24 cellular contexts compared by ENCODE assay signal in genomic region chr20:52084727-52085126, GRCh38.
DNase-seq lines count a peak whose midpoint lies in the region; ATAC-seq, FAIRE-seq and TF ChIP-seq lines count a peak whose summit lies in the region.
"Had no signal": no experiment of that assay in that cellular context is flagged by ENCODE, and none has a peak within 500 bp of the region (broad histone marks: within the 10 kb centered on the region; RNA-seq: fewer than 3 reads in every experiment).

No MANE protein-coding gene starts in this region.

- no peak for TF ChIP-seq POLR2A in ovary (IDR thresholded peaks at IDR 0.05)

- intact Hi-C loops in kidney (cut with DNase I) (no loop called here), upper lobe of right lung (cut with DNase I) (loop anchor here (5.0 kb wide), 1 partner anchor 447 kb away; no protein-coding TSS in a partner anchor), ovary (cut with DNase I) (loop anchor here in 3 of 4 donors (5.0 to 10.0 kb wide), 5 partner anchors 280 to 710 kb away; partner anchors contain the start of gene SALL4 (in 1 of the 3))

- H3K9me3 ChIP-seq in RWPE2 (ENCODE audit: severe bottlenecking), result peaks cover 16% of the 10 kb centered on the region
- H3K9me3 ChIP-seq in kidney (ENCODE audit: control insufficient read depth in 1 of 2, low read length in 2 of 2), result peaks cover 0 to 11% of the 10 kb centered on the region in 2 donors
- peaks cover 4% of the 10 kb centered on the region for H3K9me3 ChIP-seq in upper lobe of right lung
- no peaks in the 10 kb centered on the region for H3K9me3 ChIP-seq in effector memory CD4-positive, alpha-beta T cell (ENCODE audit: control insufficient read depth, low read length)
- H3K9me3 ChIP-seq in ovary, result peaks cover 0 to 5% of the 10 kb centered on the region in 2 donors
- H3K9me3 ChIP-seq: BE2C had no signal

- H3K36me3 ChIP-seq in RWPE2 (ENCODE audit: low read depth) (peaks cover 47% of the 10 kb centered on the region), kidney (ENCODE audit: control insufficient read depth in 1 of 2, insufficient read depth in 2 of 2, low read length in 2 of 2) (peaks cover 0 to 5% of the 10 kb centered on the region in 2 donors), upper lobe of right lung (no peaks in the 10 kb centered on the region), ovary (no peaks in the 10 kb centered on the region)
- peaks cover 6% of the 10 kb centered on the region for H3K36me3 ChIP-seq in effector memory CD4-positive, alpha-beta T cell (ENCODE audit: control insufficient read depth, insufficient read depth, low read length)
- H3K36me3 ChIP-seq: BE2C had no signal

- H3K4me1 ChIP-seq in RWPE2 (ENCODE audit: insufficient read depth, poor library complexity, severe bottlenecking) (no peaks in the 10 kb centered on the region), kidney (ENCODE audit: control insufficient read depth in 1 of 2, insufficient read depth in 1 of 2, low read depth in 1 of 2, low read length in 2 of 2) (no peaks in the 10 kb centered on the region), upper lobe of right lung (no peaks in the 10 kb centered on the region), ovary (ENCODE audit: insufficient read depth) (no peaks in the 10 kb centered on the region)
- H3K4me1 ChIP-seq in effector memory CD4-positive, alpha-beta T cell (ENCODE audit: control insufficient read depth, insufficient read depth, low read length, poor library complexity, severe bottlenecking), result no peaks in the 10 kb centered on the region
- H3K4me1 ChIP-seq: BE2C had no signal

- WGBS in ovary, 3 donors, result 94 to 96% (median 96%) methylated on average over 28 of the region's 28 CpGs

- no peak for TF ChIP-seq EP300 in ovary (IDR thresholded peaks at IDR 0.05)

- H3K4me3 ChIP-seq in RWPE2 (ENCODE audit: severe bottlenecking) (no peak overlapping the region), kidney (ENCODE audit: low read length in 2 of 2) (no peak overlapping the region), upper lobe of right lung (no peak overlapping the region), ovary (no peak overlapping the region)
- no peak overlapping the region for H3K4me3 ChIP-seq in effector memory CD4-positive, alpha-beta T cell (ENCODE audit: insufficient read depth, low read depth, low read length, poor library complexity, severe bottlenecking)
- H3K4me3 ChIP-seq: A549; BLaER1 treated with 17β-estradiol and CSF1 and Interleukin-3, amounts not matched to agents 10 nM and 100 nM; GM12878; GM23338 had no signal

- H3K9ac ChIP-seq in kidney (ENCODE audit: low read length in 2 of 2), result no peak overlapping the region
- H3K9ac ChIP-seq: BLaER1 treated with 17β-estradiol and CSF1 and Interleukin-3, amounts not matched to agents 10 nM and 100 nM had no signal

- TF ChIP-seq CTCF in RWPE2 (IDR thresholded peaks at IDR 0.05; ENCODE audit: poor library complexity, severe bottlenecking) (no peak), kidney (IDR thresholded peaks at IDR 0.05; ENCODE audit: borderline replicate concordance, extremely low read depth, insufficient read depth) (no peak), upper lobe of right lung (IDR thresholded peaks at IDR 0.05) (no peak), ovary (IDR thresholded peaks at IDR 0.05) (no peak)

- H3K27me3 ChIP-seq in RWPE2 (ENCODE audit: insufficient read depth, poor library complexity, severe bottlenecking) (no peaks in the 10 kb centered on the region), upper lobe of right lung (no peaks in the 10 kb centered on the region), ovary (no peaks in the 10 kb centered on the region)
- H3K27me3 ChIP-seq in effector memory CD4-positive, alpha-beta T cell (replicated peaks; ENCODE audit: control insufficient read depth, insufficient read depth, low read length, poor library complexity, severe bottlenecking), result no peaks in the 10 kb centered on the region
- H3K27me3 ChIP-seq: BE2C; BLaER1 treated with 17β-estradiol and CSF1 and Interleukin-3, amounts not matched to agents 10 nM and 100 nM had no signal

- ATAC-seq in RWPE2 (ENCODE audit: low read depth) (no peak), upper lobe of right lung (peak; percentile 33)
- ATAC-seq: GM12878, HCT116 had no signal

- H3K27ac ChIP-seq in RWPE2 (ENCODE audit: poor library complexity, severe bottlenecking) (no peak overlapping the region), kidney (ENCODE audit: low read depth in 2 of 2, low read length in 2 of 2) (no peak overlapping the region), upper lobe of right lung (no peak overlapping the region), ovary (no peak overlapping the region)
- no peak overlapping the region for H3K27ac ChIP-seq in effector memory CD4-positive, alpha-beta T cell (ENCODE audit: insufficient read depth, low read length, poor library complexity, severe bottlenecking)
- H3K27ac ChIP-seq: A549; BLaER1 treated with 17β-estradiol and CSF1 and Interleukin-3, amounts not matched to agents 10 nM and 100 nM had no signal

- FAIRE-seq in kidney (lab: Jason Lieb, UNC), result no peak
- FAIRE-seq: A549, D721Med, GM12878, GM18507 had no signal

- DNase-seq in RWPE2 (ENCODE audit: low spot score), result peak; percentile 80
- DNase-seq in kidney, result peak; percentile 69
- DNase-seq in upper lobe of right lung, result no peak
- DNase-seq in effector memory CD4-positive, alpha-beta T cell, result no peak
- no peak for DNase-seq in medulla oblongata (ENCODE audit: extremely low spot score)
- no peak for DNase-seq in ovary
- DNase-seq: 8988T; ACHN; AML-193; BE2C; CD4-positive, alpha-beta T cell; CD8-positive, alpha-beta memory T cell; DMS 273 treated with DMSO at 0.1 percent for 48 hours; DMS79; EL; GDM1; H9 had no signal

Comparison
In these comparisons a context has a peak if more than half of its experiments do, and no peak if none do; other contexts are left out.
1. DNase-seq: peak in RWPE2 (single experiment) and kidney (single experiment); none in upper lobe of right lung (single experiment), effector memory CD4-positive, alpha-beta T cell (0 of 3), medulla oblongata (single experiment) and ovary (0 of 5).